In the genomic region with DNA sequence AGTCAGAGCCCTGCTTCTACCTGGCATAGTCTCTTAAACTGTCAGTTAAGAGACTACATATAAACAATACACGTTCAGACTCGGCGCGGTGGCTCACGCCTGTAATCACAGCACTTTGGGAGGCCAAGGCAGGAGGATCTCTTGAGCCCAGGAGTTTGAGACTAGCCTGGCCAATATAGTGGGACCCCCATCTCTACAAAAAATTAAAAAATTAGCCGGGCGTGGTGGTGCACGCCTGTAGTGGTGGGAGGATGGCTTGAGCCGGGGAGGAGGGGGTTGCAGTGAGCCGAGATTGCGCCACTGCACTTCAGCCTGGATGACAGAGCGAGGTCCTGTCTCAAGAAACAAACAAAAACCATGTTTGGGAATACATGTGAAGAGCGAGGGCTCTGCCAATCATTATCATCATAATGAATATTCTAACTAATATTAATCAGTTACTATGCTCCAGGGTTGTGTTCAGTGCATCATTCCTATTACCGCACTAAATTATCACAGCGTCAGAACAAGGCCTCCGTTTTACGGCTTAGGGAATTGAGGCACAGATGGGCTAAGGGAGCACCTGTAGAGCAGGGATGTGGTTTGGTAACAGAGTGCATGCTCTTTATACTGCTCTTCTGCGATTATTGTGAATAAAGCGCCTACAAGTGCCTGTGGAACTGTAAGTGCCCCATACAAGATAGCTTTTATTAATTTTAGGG, we compare ENCODE assay signal across 1 cellular context.
TF ChIP-seq lines count a peak whose summit lies in the region.

No MANE protein-coding gene starts in this region.

TF ChIP-seq in H1, 55 proteins besides CTCF, POLR2A, EP300 and RAD21:
- TF ChIP-seq FOSL1 (IDR thresholded peaks at IDR 0.05; ENCODE audit: insufficient read depth, low read depth, low read length) (no peak), RNF2 (IDR thresholded peaks at IDR 0.05; ENCODE audit: borderline replicate concordance, low read depth, low read length, missing control alignments, poor library complexity, severe bottlenecking) (no peak), TCF12 (IDR thresholded peaks at IDR 0.05; ENCODE audit: low read depth, low read length) (no peak)
TF ChIP-seq in H1: peak in this region for 0.
